2 cellular contexts compared by ENCODE assay signal in the genomic region with DNA sequence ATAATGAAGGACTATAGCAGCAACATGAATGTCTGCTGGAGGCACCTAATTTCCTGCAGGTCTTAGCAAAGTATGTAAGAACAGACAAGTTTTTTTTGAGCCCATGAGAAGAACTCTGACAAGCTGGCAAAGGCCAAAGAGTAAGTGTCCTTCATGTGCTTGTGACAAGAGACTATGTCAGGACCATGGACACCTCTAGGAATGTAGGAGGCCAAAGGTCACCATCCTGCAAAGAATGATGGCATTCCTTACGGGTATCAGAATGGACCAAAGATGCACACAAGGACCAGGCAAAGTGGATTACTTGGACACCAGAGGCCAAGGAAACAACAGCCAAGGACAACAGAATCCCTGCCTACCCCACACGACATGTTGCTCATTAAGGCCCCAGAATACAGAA.
A peak's percentile ranks its signal among the peaks of the same experiment; 100 is the strongest.
TF ChIP-seq lines count a peak whose summit lies in the region.

No MANE protein-coding gene starts in this region.

TF ChIP-seq in SK-N-SH, 30 proteins besides CTCF, POLR2A, EP300 and RAD21 (continued from another document):
- TF ChIP-seq, protein P1, sequence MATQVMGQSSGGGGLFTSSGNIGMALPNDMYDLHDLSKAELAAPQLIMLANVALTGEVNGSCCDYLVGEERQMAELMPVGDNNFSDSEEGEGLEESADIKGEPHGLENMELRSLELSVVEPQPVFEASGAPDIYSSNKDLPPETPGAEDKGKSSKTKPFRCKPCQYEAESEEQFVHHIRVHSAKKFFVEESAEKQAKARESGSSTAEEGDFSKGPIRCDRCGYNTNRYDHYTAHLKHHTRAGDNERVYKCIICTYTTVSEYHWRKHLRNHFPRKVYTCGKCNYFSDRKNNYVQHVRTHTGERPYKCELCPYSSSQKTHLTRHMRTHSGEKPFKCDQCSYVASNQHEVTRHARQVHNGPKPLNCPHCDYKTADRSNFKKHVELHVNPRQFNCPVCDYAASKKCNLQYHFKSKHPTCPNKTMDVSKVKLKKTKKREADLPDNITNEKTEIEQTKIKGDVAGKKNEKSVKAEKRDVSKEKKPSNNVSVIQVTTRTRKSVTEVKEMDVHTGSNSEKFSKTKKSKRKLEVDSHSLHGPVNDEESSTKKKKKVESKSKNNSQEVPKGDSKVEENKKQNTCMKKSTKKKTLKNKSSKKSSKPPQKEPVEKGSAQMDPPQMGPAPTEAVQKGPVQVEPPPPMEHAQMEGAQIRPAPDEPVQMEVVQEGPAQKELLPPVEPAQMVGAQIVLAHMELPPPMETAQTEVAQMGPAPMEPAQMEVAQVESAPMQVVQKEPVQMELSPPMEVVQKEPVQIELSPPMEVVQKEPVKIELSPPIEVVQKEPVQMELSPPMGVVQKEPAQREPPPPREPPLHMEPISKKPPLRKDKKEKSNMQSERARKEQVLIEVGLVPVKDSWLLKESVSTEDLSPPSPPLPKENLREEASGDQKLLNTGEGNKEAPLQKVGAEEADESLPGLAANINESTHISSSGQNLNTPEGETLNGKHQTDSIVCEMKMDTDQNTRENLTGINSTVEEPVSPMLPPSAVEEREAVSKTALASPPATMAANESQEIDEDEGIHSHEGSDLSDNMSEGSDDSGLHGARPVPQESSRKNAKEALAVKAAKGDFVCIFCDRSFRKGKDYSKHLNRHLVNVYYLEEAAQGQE (IDR thresholded peaks at IDR 0.05; ENCODE audit: low read depth, low read length) = peak; percentile 66; the same call in 1 of the 2 replicates
TF ChIP-seq in SK-N-SH: peak in this region for 1.

TF ChIP-seq in SK-N-SH treated with all-trans-retinoic acid at 6 μM for 48 hours, 23 proteins besides CTCF, POLR2A, EP300 and RAD21 (continued from another document):
- TF ChIP-seq BACH2 (CRISPR knock-in tag; IDR thresholded peaks at IDR 0.05; ENCODE audit: borderline replicate concordance) (no peak), ZFP30 (CRISPR knock-in tag; IDR thresholded peaks at IDR 0.05) (no peak)
- TF ChIP-seq, protein P2, sequence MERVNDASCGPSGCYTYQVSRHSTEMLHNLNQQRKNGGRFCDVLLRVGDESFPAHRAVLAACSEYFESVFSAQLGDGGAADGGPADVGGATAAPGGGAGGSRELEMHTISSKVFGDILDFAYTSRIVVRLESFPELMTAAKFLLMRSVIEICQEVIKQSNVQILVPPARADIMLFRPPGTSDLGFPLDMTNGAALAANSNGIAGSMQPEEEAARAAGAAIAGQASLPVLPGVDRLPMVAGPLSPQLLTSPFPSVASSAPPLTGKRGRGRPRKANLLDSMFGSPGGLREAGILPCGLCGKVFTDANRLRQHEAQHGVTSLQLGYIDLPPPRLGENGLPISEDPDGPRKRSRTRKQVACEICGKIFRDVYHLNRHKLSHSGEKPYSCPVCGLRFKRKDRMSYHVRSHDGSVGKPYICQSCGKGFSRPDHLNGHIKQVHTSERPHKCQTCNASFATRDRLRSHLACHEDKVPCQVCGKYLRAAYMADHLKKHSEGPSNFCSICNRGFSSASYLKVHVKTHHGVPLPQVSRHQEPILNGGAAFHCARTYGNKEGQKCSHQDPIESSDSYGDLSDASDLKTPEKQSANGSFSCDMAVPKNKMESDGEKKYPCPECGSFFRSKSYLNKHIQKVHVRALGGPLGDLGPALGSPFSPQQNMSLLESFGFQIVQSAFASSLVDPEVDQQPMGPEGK (CRISPR knock-in tag; IDR thresholded peaks at IDR 0.05; ENCODE audit: borderline replicate concordance) = no peak
